ENCODE assay signal across 13 cellular contexts in the genomic region with DNA sequence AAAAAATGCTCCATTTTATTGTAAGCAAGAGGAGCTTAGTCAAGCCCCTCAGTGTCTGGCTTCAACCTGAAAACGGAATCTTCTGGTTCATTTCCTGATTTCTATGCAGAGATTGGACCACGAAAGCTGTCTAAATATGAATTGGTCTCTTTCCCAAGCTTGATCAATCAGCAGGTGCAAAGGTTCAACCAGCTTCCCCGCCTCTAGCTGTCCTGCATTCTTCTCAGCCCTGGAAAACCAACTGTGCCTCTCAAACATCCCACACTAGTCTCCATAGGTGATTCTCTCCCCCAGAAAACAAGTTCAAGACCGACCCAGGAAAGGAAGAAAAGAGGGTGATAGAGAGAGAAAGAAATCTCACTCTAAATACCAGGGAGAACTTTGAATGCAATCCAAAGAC. TPM values are rescaled to one million over a fixed set of nuclear protein-coding genes. Genes with fewer than 3 reads are reported as not detected.
DNase-seq lines count a peak whose midpoint lies in the region; ATAC-seq and TF ChIP-seq lines count a peak whose summit lies in the region.
"Had no signal": no experiment of that assay in that cellular context is flagged by ENCODE, and none has a peak within 500 bp of the region (broad histone marks: within the 10 kb centered on the region; RNA-seq: fewer than 3 reads in every experiment).

No MANE protein-coding gene starts in this region.

- no peak for TF ChIP-seq CTCF in gastroesophageal sphincter (IDR thresholded peaks at IDR 0.05)
- no peak for TF ChIP-seq CTCF in stomach (IDR thresholded peaks at IDR 0.05)

- POLR2A ChIA-PET in activated CD4-positive, alpha-beta memory T cell treated with anti-CD3 and anti-CD28 coated beads for 36 hours (lab: Charles Lee) = interaction anchor here (0.7 to 6.1 kb wide), 8 partner anchors 8 to 119 kb away, joined by 3 to 60 read pairs (median 6); no protein-coding TSS in a partner anchor

- CTCF ChIA-PET in activated CD4-positive, alpha-beta memory T cell treated with anti-CD3 and anti-CD28 coated beads for 36 hours (lab: Charles Lee) = interaction anchor here (0.9 to 3.0 kb wide), 6 partner anchors 10 to 64 kb away, joined by 3 to 8 read pairs (median 4); no protein-coding TSS in a partner anchor

- peaks cover 57% of the 10 kb centered on the region for H3K4me1 Mint-ChIP-seq in activated CD4-positive, alpha-beta T cell treated with anti-CD3 and anti-CD28 coated beads, Interleukin-2, amount 10 ng/mL, durations not matched to agents 24 days and 14 days
- peaks cover 82% of the 10 kb centered on the region for H3K4me1 Mint-ChIP-seq in activated CD4-positive, alpha-beta memory T cell treated with anti-CD3 and anti-CD28 coated beads for 36 hours (ENCODE audit: low read depth)

- H3K4me3 ChIP-seq in gastroesophageal sphincter (no peak overlapping the region), stomach (no peak overlapping the region)
- H3K4me3 ChIP-seq: thoracic aorta had no signal

- 37 to 38% methylated on average over 3 to 4 of the region's 4 CpGs for WGBS in gastroesophageal sphincter (ENCODE audit: low coverage in 1 of 2), 2 donors
- 41 to 50% (median 43%) methylated on average over 4 of the region's 4 CpGs for WGBS in stomach, 5 donors

- H3K27ac Mint-ChIP-seq in activated CD4-positive, alpha-beta T cell treated with anti-CD3 and anti-CD28 coated beads, Interleukin-2, amount 10 ng/mL, durations not matched to agents 24 days and 14 days = peak overlapping the region; percentile 93
- peak overlapping the region; percentile 86 for H3K27ac Mint-ChIP-seq in activated CD4-positive, alpha-beta memory T cell treated with anti-CD3 and anti-CD28 coated beads for 36 hours

- no peak for TF ChIP-seq POLR2A in gastroesophageal sphincter (IDR thresholded peaks at IDR 0.05)
- no peak for TF ChIP-seq POLR2A in stomach (IDR thresholded peaks at IDR 0.05)

- H3K4me3 Mint-ChIP-seq in activated CD4-positive, alpha-beta T cell treated with anti-CD3 and anti-CD28 coated beads, Interleukin-2, amount 10 ng/mL, durations not matched to agents 24 days and 14 days = peak overlapping the region; percentile 13
- peak overlapping the region; percentile 17 for H3K4me3 Mint-ChIP-seq in activated CD4-positive, alpha-beta memory T cell treated with anti-CD3 and anti-CD28 coated beads for 36 hours

- TF ChIP-seq EP300 in gastroesophageal sphincter (IDR thresholded peaks at IDR 0.05) (no peak), stomach (IDR thresholded peaks at IDR 0.05) (no peak)

- H3K36me3 ChIP-seq in gastroesophageal sphincter (no peaks in the 10 kb centered on the region), stomach (peaks cover 0 to 6% (median 0%) of the 10 kb centered on the region in 4 donors)
- H3K36me3 ChIP-seq: thoracic aorta had no signal

- H3K27ac ChIP-seq in gastroesophageal sphincter (peak overlapping the region; percentile 26 to 99 (median 78)), stomach (peak overlapping the region in 3 of 5 donors; percentile 28 to 67 (median 60))
- H3K27ac ChIP-seq: thoracic aorta had no signal

- peaks cover 0 to 83% (median 10%) of the 10 kb centered on the region in 3 donors for H3K4me1 ChIP-seq in gastroesophageal sphincter
- H3K4me1 ChIP-seq in stomach = peaks cover 0 to 48% (median 23%) of the 10 kb centered on the region in 4 donors

- peaks cover 5% of the 10 kb centered on the region for H3K9me3 Mint-ChIP-seq in activated CD4-positive, alpha-beta T cell treated with anti-CD3 and anti-CD28 coated beads, Interleukin-2, amount 10 ng/mL, durations not matched to agents 24 days and 14 days
- peaks cover 5% of the 10 kb centered on the region for H3K9me3 Mint-ChIP-seq in activated CD4-positive, alpha-beta memory T cell treated with anti-CD3 and anti-CD28 coated beads for 36 hours

- no peak for DNase-seq in activated CD4-positive, alpha-beta T cell treated with anti-CD3 and anti-CD28 coated beads, Interleukin-2, amount 10 ng/mL, durations not matched to agents 24 days and 14 days
- DNase-seq in activated CD4-positive, alpha-beta T cell treated with anti-CD3 and anti-CD28 coated beads, Interleukin-2, amount 50 U/mL, for 1 hour = no peak
- DNase-seq in activated CD4-positive, alpha-beta memory T cell treated with anti-CD3 and anti-CD28 coated beads for 36 hours = no peak
- DNase-seq in stomach (no peak), SIG-M5 treated with dmso at 0.1 percent for 504 hours (lab: John Stamatoyannopoulos, UW; ENCODE audit: unreplicated experiment) (no peak), COLO668 (lab: John Stamatoyannopoulos, UW; ENCODE audit: unreplicated experiment) (no peak), activated gamma-delta T cell treated with Interleukin-2 at 50 U/mL for 16 hours (no peak)
- DNase-seq: mammary epithelial cell, NCI-H1048, occipital lobe had no signal

- no peaks in the 10 kb centered on the region for H3K27me3 Mint-ChIP-seq in activated CD4-positive, alpha-beta T cell treated with anti-CD3 and anti-CD28 coated beads, Interleukin-2, amount 10 ng/mL, durations not matched to agents 24 days and 14 days
- H3K27me3 Mint-ChIP-seq in activated CD4-positive, alpha-beta memory T cell treated with anti-CD3 and anti-CD28 coated beads for 36 hours = no peaks in the 10 kb centered on the region

- intact Hi-C loops in activated CD4-positive, alpha-beta T cell treated with anti-CD3 and anti-CD28 coated beads, Interleukin-2, amount 10 ng/mL, durations not matched to agents 24 days and 14 days (cut with micrococcal nuclease) = loop anchor here (1.0 kb wide), 1 partner anchor 8 kb away; no protein-coding TSS in a partner anchor
- intact Hi-C loops in activated CD4-positive, alpha-beta memory T cell treated with anti-CD3 and anti-CD28 coated beads for 36 hours (cut with micrococcal nuclease) = no loop called here
- intact Hi-C loops in stomach (cut with DNase I; ENCODE audit: low total_unique reads) = no loop called here

- peaks cover 0 to 3% (median 0%) of the 10 kb centered on the region in 3 donors for H3K9me3 ChIP-seq in gastroesophageal sphincter
- no peaks in the 10 kb centered on the region for H3K9me3 ChIP-seq in stomach
- H3K9me3 ChIP-seq: thoracic aorta had no signal

- ATAC-seq in gastroesophageal sphincter = no peak
- ATAC-seq: SK-N-SH treated with all-trans-retinoic acid at 6 μM for 48 hours had no signal

- no peaks in the 10 kb centered on the region for H3K27me3 ChIP-seq in gastroesophageal sphincter
- H3K27me3 ChIP-seq in stomach = no peaks in the 10 kb centered on the region

- peaks cover 55% of the 10 kb centered on the region for H3K36me3 Mint-ChIP-seq in activated CD4-positive, alpha-beta T cell treated with anti-CD3 and anti-CD28 coated beads, Interleukin-2, amount 10 ng/mL, durations not matched to agents 24 days and 14 days (ENCODE audit: low read depth)
- peaks cover 33% of the 10 kb centered on the region for H3K36me3 Mint-ChIP-seq in activated CD4-positive, alpha-beta memory T cell treated with anti-CD3 and anti-CD28 coated beads for 36 hours

RNA-seq across cellular contexts. Expression of gene FNBP1, which starts 34.4 kb away (rescaled TPM):
- 245 TPM in 2 replicates for total RNA-seq in activated CD4-positive, alpha-beta T cell treated with anti-CD3 and anti-CD28 coated beads, Interleukin-2, amount 10 ng/mL, durations not matched to agents 24 days and 14 days
- 100 to 1,000 TPM; 215 to 228 TPM for total RNA-seq in activated CD4-positive, alpha-beta memory T cell treated with anti-CD3 and anti-CD28 coated beads for 36 hours
- 100 to 1,000 TPM; 119 to 343 (median 188) TPM for total RNA-seq in gastroesophageal sphincter
- 100 to 1,000 TPM in 1 of 5 donors, 10 to 100 TPM in 4; 52.7 to 129 (median 69.6) TPM for total RNA-seq in stomach
- polyA plus RNA-seq in stomach = 10 to 100 TPM in 2 of 3 donors, 1 to 10 TPM in 1; 9.0 to 19.7 (median 10.4) TPM

RNA-seq across cellular contexts. Expression of gene GPR107, which starts 45.1 kb away (rescaled TPM):
- total RNA-seq in activated CD4-positive, alpha-beta T cell treated with anti-CD3 and anti-CD28 coated beads, Interleukin-2, amount 10 ng/mL, durations not matched to agents 24 days and 14 days = 19.2 and 23.6 TPM in 2 replicates
- total RNA-seq in activated CD4-positive, alpha-beta memory T cell treated with anti-CD3 and anti-CD28 coated beads for 36 hours = 10 to 100 TPM; 20.7 to 22.8 TPM
- 10 to 100 TPM; 24.2 to 38.4 (median 30.4) TPM for total RNA-seq in gastroesophageal sphincter
- total RNA-seq in stomach = 10 to 100 TPM in 4 of 5 donors, 1 to 10 TPM in 1; 5.3 to 37.8 (median 21.4) TPM
- 1 to 10 TPM; 3.4 to 7.9 (median 6.4) TPM for polyA plus RNA-seq in stomach
